In the genomic region with DNA sequence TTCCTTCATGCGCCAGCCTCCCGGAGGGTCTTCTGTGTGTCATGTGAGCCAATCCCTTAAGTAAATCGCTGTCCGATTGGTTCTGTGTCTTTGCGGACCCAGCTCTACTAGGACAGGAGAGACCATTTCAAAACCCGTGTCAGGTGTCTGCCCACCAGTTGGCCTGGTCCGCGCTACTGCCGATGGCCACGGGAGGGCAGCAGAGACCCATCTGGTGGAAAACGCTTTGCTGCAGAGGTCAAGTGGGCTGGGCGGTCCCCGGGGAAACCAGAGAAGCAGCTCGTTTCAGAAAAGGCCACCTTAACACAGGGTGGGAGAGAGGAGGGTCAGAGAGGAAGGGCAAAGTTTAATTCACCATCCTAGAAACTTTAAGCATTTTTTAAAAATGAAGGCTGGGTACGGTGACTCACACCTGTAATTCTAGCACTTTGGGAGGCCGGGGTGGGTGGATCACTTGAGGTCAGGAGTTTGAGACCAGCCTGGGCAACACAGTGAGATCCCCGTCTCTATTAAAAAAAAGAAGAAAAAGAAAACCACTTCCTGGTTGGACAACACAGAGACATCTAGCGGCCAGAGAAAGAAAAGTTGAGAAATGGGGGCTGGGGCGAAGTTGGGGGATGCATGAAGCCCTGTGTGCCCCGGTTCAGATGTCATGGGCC, we compare ENCODE assay signal across 2 cellular contexts.
TF ChIP-seq lines count a peak whose summit lies in the region.

No MANE protein-coding gene starts in this region.

TF ChIP-seq in HCT116, 20 proteins besides CTCF, POLR2A, EP300 and RAD21:
- peak; percentile 71 for TF ChIP-seq YY1 (IDR thresholded peaks at IDR 0.05; ENCODE audit: extremely low read depth, insufficient replicate concordance, low read depth, low read length)
- TF ChIP-seq POLR2AphosphoS5 (IDR thresholded peaks at IDR 0.05; ENCODE audit: low read depth, low read length): 0 out of 2 replicates have a peak, but pooled peaks have one; percentile 17
- no peak for TF ChIP-seq CEBPB (IDR thresholded peaks at IDR 0.05; ENCODE audit: low read depth)
- TF ChIP-seq TCF7L2 (IDR thresholded peaks at IDR 0.05; ENCODE audit: borderline replicate concordance, extremely low read depth, insufficient read depth, insufficient read length): no peak

TF ChIP-seq in GM12878, 131 proteins besides CTCF, POLR2A, EP300 and RAD21 (continues in another document):
- TF ChIP-seq POU2F2 (IDR thresholded peaks at IDR 0.05; ENCODE audit: borderline replicate concordance, low read depth, low read length) (peak; percentile 60; the same call in 1 of the 3 replicates), RUNX3 (IDR thresholded peaks at IDR 0.05; ENCODE audit: low read length) (peak; percentile 63; the same call in 1 of the 2 replicates), ZNF274 (IDR thresholded peaks at IDR 0.05; ENCODE audit: insufficient read depth, insufficient read length) (no peak), HCFC1 (IDR thresholded peaks at IDR 0.05; ENCODE audit: low read length) (no peak), RFX5 (IDR thresholded peaks at IDR 0.05; ENCODE audit: low read depth, low read length) (no peak), KDM1A (IDR thresholded peaks at IDR 0.05; ENCODE audit: borderline replicate concordance) (no peak), CBX5 (IDR thresholded peaks at IDR 0.05; ENCODE audit: low read depth) (no peak), SP1 (IDR thresholded peaks at IDR 0.05; ENCODE audit: low read depth, low read length) (no peak), KAT2A (conservative IDR thresholded peaks at IDR 0.05; ENCODE audit: control insufficient read depth, low read depth, low read length) (no peak), MXI1 (IDR thresholded peaks at IDR 0.05; ENCODE audit: low read depth, low read length) (no peak), YBX1 (IDR thresholded peaks at IDR 0.05) (peak; percentile 53; the same call in 1 of the 2 replicates), STAT3 (IDR thresholded peaks at IDR 0.05; ENCODE audit: low read depth, low read length) (no peak), TCF3 (IDR thresholded peaks at IDR 0.05; ENCODE audit: borderline replicate concordance, insufficient read depth, low read depth, low read length) (no peak), ZNF384 (IDR thresholded peaks at IDR 0.05; ENCODE audit: borderline replicate concordance, low read depth, low read length) (peak; percentile 78), CBFB (IDR thresholded peaks at IDR 0.05; ENCODE audit: low read depth) (peak; percentile 50; the same call in 1 of the 2 replicates), IKZF1 (conservative IDR thresholded peaks at IDR 0.05) (peak; percentile 47), MEF2A (IDR thresholded peaks at IDR 0.05; ENCODE audit: insufficient read depth, low read depth, low read length) (no peak), ATF7 (IDR thresholded peaks at IDR 0.05; ENCODE audit: low read depth) (0 out of 2 replicates have a peak, but pooled peaks have one; percentile 45), EGR1 (IDR thresholded peaks at IDR 0.05; ENCODE audit: borderline replicate concordance in 1 of 2, low read depth in 2 of 2, low read length in 2 of 2) (no peak), EED (IDR thresholded peaks at IDR 0.05; ENCODE audit: low read depth) (0 out of 2 replicates have a peak, but pooled peaks have one; percentile 22), CEBPB (IDR thresholded peaks at IDR 0.05; ENCODE audit: borderline replicate concordance in 1 of 2, low read depth in 2 of 2, low read length in 2 of 2) (no peak), SPI1 (IDR thresholded peaks at IDR 0.05; ENCODE audit: borderline replicate concordance, insufficient read depth, low read depth, low read length) (no peak), CHD4 (IDR thresholded peaks at IDR 0.05) (no peak), BCL11A (IDR thresholded peaks at IDR 0.05; ENCODE audit: low read depth, low read length) (0 out of 2 replicates have a peak, but pooled peaks have one; percentile 8), ETV6 (conservative IDR thresholded peaks at IDR 0.05 in 1 of 2, IDR thresholded peaks at IDR 0.05 in 1 of 2; ENCODE audit: borderline replicate concordance in 1 of 2, low read depth in 1 of 2) (no peak), EZH2 (IDR thresholded peaks at IDR 0.05; ENCODE audit: borderline replicate concordance, control insufficient read depth, low read depth, low read length) (no peak), SIN3A (IDR thresholded peaks at IDR 0.05; ENCODE audit: low read depth, low read length) (no peak), TARDBP (IDR thresholded peaks at IDR 0.05; ENCODE audit: borderline replicate concordance) (no peak), RCOR1 (conservative IDR thresholded peaks at IDR 0.05; ENCODE audit: low read depth, low read length) (no peak), BACH1 (IDR thresholded peaks at IDR 0.05; ENCODE audit: borderline replicate concordance) (no peak)
- TF ChIP-seq, protein P1, sequence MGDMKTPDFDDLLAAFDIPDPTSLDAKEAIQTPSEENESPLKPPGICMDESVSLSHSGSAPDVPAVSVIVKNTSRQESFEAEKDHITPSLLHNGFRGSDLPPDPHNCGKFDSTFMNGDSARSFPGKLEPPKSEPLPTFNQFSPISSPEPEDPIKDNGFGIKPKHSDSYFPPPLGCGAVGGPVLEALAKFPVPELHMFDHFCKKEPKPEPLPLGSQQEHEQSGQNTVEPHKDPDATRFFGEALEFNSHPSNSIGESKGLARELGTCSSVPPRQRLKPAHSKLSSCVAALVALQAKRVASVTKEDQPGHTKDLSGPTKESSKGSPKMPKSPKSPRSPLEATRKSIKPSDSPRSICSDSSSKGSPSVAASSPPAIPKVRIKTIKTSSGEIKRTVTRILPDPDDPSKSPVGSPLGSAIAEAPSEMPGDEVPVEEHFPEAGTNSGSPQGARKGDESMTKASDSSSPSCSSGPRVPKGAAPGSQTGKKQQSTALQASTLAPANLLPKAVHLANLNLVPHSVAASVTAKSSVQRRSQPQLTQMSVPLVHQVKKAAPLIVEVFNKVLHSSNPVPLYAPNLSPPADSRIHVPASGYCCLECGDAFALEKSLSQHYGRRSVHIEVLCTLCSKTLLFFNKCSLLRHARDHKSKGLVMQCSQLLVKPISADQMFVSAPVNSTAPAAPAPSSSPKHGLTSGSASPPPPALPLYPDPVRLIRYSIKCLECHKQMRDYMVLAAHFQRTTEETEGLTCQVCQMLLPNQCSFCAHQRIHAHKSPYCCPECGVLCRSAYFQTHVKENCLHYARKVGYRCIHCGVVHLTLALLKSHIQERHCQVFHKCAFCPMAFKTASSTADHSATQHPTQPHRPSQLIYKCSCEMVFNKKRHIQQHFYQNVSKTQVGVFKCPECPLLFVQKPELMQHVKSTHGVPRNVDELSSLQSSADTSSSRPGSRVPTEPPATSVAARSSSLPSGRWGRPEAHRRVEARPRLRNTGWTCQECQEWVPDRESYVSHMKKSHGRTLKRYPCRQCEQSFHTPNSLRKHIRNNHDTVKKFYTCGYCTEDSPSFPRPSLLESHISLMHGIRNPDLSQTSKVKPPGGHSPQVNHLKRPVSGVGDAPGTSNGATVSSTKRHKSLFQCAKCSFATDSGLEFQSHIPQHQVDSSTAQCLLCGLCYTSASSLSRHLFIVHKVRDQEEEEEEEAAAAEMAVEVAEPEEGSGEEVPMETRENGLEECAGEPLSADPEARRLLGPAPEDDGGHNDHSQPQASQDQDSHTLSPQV (IDR thresholded peaks at IDR 0.05): 0 out of 2 replicates have a peak, but pooled peaks have one; percentile 53
- TF ChIP-seq, protein P2, sequence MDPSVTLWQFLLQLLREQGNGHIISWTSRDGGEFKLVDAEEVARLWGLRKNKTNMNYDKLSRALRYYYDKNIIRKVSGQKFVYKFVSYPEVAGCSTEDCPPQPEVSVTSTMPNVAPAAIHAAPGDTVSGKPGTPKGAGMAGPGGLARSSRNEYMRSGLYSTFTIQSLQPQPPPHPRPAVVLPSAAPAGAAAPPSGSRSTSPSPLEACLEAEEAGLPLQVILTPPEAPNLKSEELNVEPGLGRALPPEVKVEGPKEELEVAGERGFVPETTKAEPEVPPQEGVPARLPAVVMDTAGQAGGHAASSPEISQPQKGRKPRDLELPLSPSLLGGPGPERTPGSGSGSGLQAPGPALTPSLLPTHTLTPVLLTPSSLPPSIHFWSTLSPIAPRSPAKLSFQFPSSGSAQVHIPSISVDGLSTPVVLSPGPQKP (IDR thresholded peaks at IDR 0.05; ENCODE audit: low read depth, low read length): no peak
- TF ChIP-seq, protein P3, sequence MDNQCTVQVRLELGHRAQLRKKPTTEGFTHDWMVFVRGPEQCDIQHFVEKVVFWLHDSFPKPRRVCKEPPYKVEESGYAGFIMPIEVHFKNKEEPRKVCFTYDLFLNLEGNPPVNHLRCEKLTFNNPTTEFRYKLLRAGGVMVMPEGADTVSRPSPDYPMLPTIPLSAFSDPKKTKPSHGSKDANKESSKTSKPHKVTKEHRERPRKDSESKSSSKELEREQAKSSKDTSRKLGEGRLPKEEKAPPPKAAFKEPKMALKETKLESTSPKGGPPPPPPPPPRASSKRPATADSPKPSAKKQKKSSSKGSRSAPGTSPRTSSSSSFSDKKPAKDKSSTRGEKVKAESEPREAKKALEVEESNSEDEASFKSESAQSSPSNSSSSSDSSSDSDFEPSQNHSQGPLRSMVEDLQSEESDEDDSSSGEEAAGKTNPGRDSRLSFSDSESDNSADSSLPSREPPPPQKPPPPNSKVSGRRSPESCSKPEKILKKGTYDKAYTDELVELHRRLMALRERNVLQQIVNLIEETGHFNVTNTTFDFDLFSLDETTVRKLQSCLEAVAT (IDR thresholded peaks at IDR 0.05): peak; percentile 77
- TF ChIP-seq, protein P4, sequence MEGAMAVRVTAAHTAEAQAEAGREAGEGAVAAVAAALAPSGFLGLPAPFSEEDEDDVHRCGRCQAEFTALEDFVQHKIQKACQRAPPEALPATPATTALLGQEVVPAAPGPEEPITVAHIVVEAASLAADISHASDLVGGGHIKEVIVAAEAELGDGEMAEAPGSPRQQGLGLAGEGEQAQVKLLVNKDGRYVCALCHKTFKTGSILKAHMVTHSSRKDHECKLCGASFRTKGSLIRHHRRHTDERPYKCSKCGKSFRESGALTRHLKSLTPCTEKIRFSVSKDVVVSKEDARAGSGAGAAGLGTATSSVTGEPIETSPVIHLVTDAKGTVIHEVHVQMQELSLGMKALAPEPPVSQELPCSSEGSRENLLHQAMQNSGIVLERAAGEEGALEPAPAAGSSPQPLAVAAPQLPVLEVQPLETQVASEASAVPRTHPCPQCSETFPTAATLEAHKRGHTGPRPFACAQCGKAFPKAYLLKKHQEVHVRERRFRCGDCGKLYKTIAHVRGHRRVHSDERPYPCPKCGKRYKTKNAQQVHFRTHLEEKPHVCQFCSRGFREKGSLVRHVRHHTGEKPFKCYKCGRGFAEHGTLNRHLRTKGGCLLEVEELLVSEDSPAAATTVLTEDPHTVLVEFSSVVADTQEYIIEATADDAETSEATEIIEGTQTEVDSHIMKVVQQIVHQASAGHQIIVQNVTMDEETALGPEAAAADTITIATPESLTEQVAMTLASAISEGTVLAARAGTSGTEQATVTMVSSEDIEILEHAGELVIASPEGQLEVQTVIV (IDR thresholded peaks at IDR 0.05; ENCODE audit: borderline replicate concordance, partially characterized antibody): peak; percentile 29
- TF ChIP-seq, protein P5, sequence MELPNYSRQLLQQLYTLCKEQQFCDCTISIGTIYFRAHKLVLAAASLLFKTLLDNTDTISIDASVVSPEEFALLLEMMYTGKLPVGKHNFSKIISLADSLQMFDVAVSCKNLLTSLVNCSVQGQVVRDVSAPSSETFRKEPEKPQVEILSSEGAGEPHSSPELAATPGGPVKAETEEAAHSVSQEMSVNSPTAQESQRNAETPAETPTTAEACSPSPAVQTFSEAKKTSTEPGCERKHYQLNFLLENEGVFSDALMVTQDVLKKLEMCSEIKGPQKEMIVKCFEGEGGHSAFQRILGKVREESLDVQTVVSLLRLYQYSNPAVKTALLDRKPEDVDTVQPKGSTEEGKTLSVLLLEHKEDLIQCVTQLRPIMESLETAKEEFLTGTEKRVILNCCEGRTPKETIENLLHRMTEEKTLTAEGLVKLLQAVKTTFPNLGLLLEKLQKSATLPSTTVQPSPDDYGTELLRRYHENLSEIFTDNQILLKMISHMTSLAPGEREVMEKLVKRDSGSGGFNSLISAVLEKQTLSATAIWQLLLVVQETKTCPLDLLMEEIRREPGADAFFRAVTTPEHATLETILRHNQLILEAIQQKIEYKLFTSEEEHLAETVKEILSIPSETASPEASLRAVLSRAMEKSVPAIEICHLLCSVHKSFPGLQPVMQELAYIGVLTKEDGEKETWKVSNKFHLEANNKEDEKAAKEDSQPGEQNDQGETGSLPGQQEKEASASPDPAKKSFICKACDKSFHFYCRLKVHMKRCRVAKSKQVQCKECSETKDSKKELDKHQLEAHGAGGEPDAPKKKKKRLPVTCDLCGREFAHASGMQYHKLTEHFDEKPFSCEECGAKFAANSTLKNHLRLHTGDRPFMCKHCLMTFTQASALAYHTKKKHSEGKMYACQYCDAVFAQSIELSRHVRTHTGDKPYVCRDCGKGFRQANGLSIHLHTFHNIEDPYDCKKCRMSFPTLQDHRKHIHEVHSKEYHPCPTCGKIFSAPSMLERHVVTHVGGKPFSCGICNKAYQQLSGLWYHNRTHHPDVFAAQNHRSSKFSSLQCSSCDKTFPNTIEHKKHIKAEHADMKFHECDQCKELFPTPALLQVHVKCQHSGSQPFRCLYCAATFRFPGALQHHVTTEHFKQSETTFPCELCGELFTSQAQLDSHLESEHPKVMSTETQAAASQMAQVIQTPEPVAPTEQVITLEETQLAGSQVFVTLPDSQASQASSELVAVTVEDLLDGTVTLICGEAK (IDR thresholded peaks at IDR 0.05; ENCODE audit: borderline replicate concordance): peak; percentile 21; the same call in 1 of the 2 replicates
- TF ChIP-seq, protein P6, sequence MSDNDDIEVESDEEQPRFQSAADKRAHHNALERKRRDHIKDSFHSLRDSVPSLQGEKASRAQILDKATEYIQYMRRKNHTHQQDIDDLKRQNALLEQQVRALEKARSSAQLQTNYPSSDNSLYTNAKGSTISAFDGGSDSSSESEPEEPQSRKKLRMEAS (IDR thresholded peaks at IDR 0.05; ENCODE audit: low read depth, low read length): no peak
- TF ChIP-seq, protein P7, sequence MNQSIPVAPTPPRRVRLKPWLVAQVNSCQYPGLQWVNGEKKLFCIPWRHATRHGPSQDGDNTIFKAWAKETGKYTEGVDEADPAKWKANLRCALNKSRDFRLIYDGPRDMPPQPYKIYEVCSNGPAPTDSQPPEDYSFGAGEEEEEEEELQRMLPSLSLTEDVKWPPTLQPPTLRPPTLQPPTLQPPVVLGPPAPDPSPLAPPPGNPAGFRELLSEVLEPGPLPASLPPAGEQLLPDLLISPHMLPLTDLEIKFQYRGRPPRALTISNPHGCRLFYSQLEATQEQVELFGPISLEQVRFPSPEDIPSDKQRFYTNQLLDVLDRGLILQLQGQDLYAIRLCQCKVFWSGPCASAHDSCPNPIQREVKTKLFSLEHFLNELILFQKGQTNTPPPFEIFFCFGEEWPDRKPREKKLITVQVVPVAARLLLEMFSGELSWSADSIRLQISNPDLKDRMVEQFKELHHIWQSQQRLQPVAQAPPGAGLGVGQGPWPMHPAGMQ (IDR thresholded peaks at IDR 0.05; ENCODE audit: borderline replicate concordance): no peak
- TF ChIP-seq, protein P8, sequence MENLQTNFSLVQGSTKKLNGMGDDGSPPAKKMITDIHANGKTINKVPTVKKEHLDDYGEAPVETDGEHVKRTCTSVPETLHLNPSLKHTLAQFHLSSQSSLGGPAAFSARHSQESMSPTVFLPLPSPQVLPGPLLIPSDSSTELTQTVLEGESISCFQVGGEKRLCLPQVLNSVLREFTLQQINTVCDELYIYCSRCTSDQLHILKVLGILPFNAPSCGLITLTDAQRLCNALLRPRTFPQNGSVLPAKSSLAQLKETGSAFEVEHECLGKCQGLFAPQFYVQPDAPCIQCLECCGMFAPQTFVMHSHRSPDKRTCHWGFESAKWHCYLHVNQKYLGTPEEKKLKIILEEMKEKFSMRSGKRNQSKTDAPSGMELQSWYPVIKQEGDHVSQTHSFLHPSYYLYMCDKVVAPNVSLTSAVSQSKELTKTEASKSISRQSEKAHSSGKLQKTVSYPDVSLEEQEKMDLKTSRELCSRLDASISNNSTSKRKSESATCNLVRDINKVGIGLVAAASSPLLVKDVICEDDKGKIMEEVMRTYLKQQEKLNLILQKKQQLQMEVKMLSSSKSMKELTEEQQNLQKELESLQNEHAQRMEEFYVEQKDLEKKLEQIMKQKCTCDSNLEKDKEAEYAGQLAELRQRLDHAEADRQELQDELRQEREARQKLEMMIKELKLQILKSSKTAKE (IDR thresholded peaks at IDR 0.05; ENCODE audit: low read depth, poor library complexity, severe bottlenecking): peak; percentile 85
